ENCODE assay signal across 10 cellular contexts in genomic region chrX:154517101-154517781, GRCh38. TPM values are rescaled to one million over a fixed set of nuclear protein-coding genes. Genes with fewer than 3 reads are reported as not detected.
DNase-seq lines count a peak whose midpoint lies in the region; ATAC-seq and TF ChIP-seq lines count a peak whose summit lies in the region.
"Had no signal": no experiment of that assay in that cellular context is flagged by ENCODE, and none has a peak within 500 bp of the region (broad histone marks: within the 10 kb centered on the region; RNA-seq: fewer than 3 reads in every experiment).

No MANE protein-coding gene starts in this region.

- H3K9ac ChIP-seq in iPS-15b (ENCODE audit: low read depth, low read length), result no peak overlapping the region

- peaks cover 10% of the 10 kb centered on the region for H3K4me1 ChIP-seq in Caco-2
- peaks cover 2% of the 10 kb centered on the region for H3K4me1 ChIP-seq in iPS-15b (ENCODE audit: control insufficient read depth, insufficient read depth, low read length)
- peaks cover 0 to 24% (median 17%) of the 10 kb centered on the region in 4 donors for H3K4me1 ChIP-seq in sigmoid colon

- peaks cover 6% of the 10 kb centered on the region for H3K4me1 Mint-ChIP-seq in Caco-2 (ENCODE audit: low read depth, unreplicated experiment)
- H3K4me1 Mint-ChIP-seq in activated T-helper 2 cell treated with anti-CD3 and anti-CD28 coated beads, Interferon-gamma antibody, Interleukin-2, Interleukin-4, amounts not matched to agents 10 μg/mL and 5 μg/mL and 100 μg/mL, durations not matched to agents 14 hours and 24 hours and 36 hours (ENCODE audit: low read depth), result peaks cover 13% of the 10 kb centered on the region

- no peak for TF ChIP-seq EP300 in sigmoid colon (IDR thresholded peaks at IDR 0.05)

- ATAC-seq in GM18498 (IDR thresholded peaks at IDR 0.05; ENCODE audit: unreplicated experiment) (no peak), GM19397 (IDR thresholded peaks at IDR 0.05; ENCODE audit: unreplicated experiment) (no peak), HG03045 (IDR thresholded peaks at IDR 0.05; ENCODE audit: unreplicated experiment) (no peak)

- H3K9me3 Mint-ChIP-seq in Caco-2 (ENCODE audit: unreplicated experiment), result no peaks in the 10 kb centered on the region
- H3K9me3 Mint-ChIP-seq in activated T-helper 2 cell treated with anti-CD3 and anti-CD28 coated beads, Interferon-gamma antibody, Interleukin-2, Interleukin-4, amounts not matched to agents 10 μg/mL and 5 μg/mL and 100 μg/mL, durations not matched to agents 14 hours and 24 hours and 36 hours, result no peaks in the 10 kb centered on the region

- DNase-seq in Caco-2 (no peak), sigmoid colon (peak; percentile 71), glomerular visceral epithelial cell (ENCODE audit: extremely low spot score) (no peak)
- DNase-seq in activated T-helper 2 cell treated with anti-CD3 and anti-CD28 coated beads, Interferon-gamma antibody, Interleukin-2, Interleukin-4, amounts not matched to agents 10 μg/mL and 5 μg/mL and 100 μg/mL, durations not matched to agents 14 hours and 24 hours and 36 hours (ENCODE audit: low spot score), result no peak
- DNase-seq: T-helper 1 cell had no signal

- POLR2A ChIA-PET in Caco-2 (lab: Charles Lee), result interaction anchor here (1.3 kb wide), 1 partner anchor 10 kb away, joined by 4 read pairs; no protein-coding TSS in a partner anchor

- H3K27ac Mint-ChIP-seq in Caco-2 (ENCODE audit: unreplicated experiment), result peak overlapping the region; percentile 89
- H3K27ac Mint-ChIP-seq in activated T-helper 2 cell treated with anti-CD3 and anti-CD28 coated beads, Interferon-gamma antibody, Interleukin-2, Interleukin-4, amounts not matched to agents 10 μg/mL and 5 μg/mL and 100 μg/mL, durations not matched to agents 14 hours and 24 hours and 36 hours, result no peak overlapping the region

- H3K4me3 Mint-ChIP-seq in Caco-2 (ENCODE audit: unreplicated experiment), result peak overlapping the region; percentile 88
- peak overlapping the region; percentile 17 for H3K4me3 Mint-ChIP-seq in activated T-helper 2 cell treated with anti-CD3 and anti-CD28 coated beads, Interferon-gamma antibody, Interleukin-2, Interleukin-4, amounts not matched to agents 10 μg/mL and 5 μg/mL and 100 μg/mL, durations not matched to agents 14 hours and 24 hours and 36 hours (ENCODE audit: low read depth)

- H3K27ac ChIP-seq in sigmoid colon, result peak overlapping the region; percentile 88 to 95 (median 91)

- H3K9me3 ChIP-seq in Caco-2 (no peaks in the 10 kb centered on the region), iPS-15b (ENCODE audit: control insufficient read depth, insufficient read depth, low read length) (no peaks in the 10 kb centered on the region), sigmoid colon (no peaks in the 10 kb centered on the region)
- H3K9me3 ChIP-seq: HAP-1 had no signal

- H3K36me3 Mint-ChIP-seq in Caco-2 (ENCODE audit: insufficient read depth, unreplicated experiment), result peaks cover 10% of the 10 kb centered on the region
- peaks cover 6% of the 10 kb centered on the region for H3K36me3 Mint-ChIP-seq in activated T-helper 2 cell treated with anti-CD3 and anti-CD28 coated beads, Interferon-gamma antibody, Interleukin-2, Interleukin-4, amounts not matched to agents 10 μg/mL and 5 μg/mL and 100 μg/mL, durations not matched to agents 14 hours and 24 hours and 36 hours (ENCODE audit: low read depth)

- H3K4me3 ChIP-seq in Caco-2 (ENCODE audit: low read depth, low read length) (peak overlapping the region; percentile 35), iPS-15b (ENCODE audit: low read depth, low read length) (peak overlapping the region; percentile 78), sigmoid colon (peak overlapping the region in 3 of 4 donors; percentile 31 to 67 (median 65))

- TF ChIP-seq CTCF in Caco-2 (IDR thresholded peaks at IDR 0.05; ENCODE audit: insufficient read depth in 1 of 2, low read depth in 1 of 2, low read length in 1 of 2, severe bottlenecking in 1 of 2, unreplicated experiment in 1 of 2) (no peak), sigmoid colon (IDR thresholded peaks at IDR 0.05) (no peak)

- no peaks in the 10 kb centered on the region for H3K27me3 ChIP-seq in Caco-2 (replicated peaks; ENCODE audit: control insufficient read depth, insufficient read depth, low read length)
- no peaks in the 10 kb centered on the region for H3K27me3 ChIP-seq in iPS-15b (ENCODE audit: control insufficient read depth, insufficient read depth, low read length)
- no peaks in the 10 kb centered on the region for H3K27me3 ChIP-seq in sigmoid colon

- no peaks in the 10 kb centered on the region for H3K27me3 Mint-ChIP-seq in Caco-2 (ENCODE audit: insufficient read depth, unreplicated experiment)
- no peaks in the 10 kb centered on the region for H3K27me3 Mint-ChIP-seq in activated T-helper 2 cell treated with anti-CD3 and anti-CD28 coated beads, Interferon-gamma antibody, Interleukin-2, Interleukin-4, amounts not matched to agents 10 μg/mL and 5 μg/mL and 100 μg/mL, durations not matched to agents 14 hours and 24 hours and 36 hours (ENCODE audit: low read depth)

- CTCF ChIA-PET in Caco-2 (lab: Charles Lee), result interaction anchor here (1.0 to 1.7 kb wide), 3 partner anchors 15 to 144 kb away, joined by 3 to 5 read pairs (median 3); partner anchors contain the start of gene SLC10A3

- intact Hi-C loops in Caco-2 (cut with micrococcal nuclease; ENCODE audit: unreplicated experiment), result loop anchor here (5.0 kb wide), 1 partner anchor 40 kb away; the partner anchor contains the start of gene LAGE3
- intact Hi-C loops in activated T-helper 2 cell treated with anti-CD3 and anti-CD28 coated beads, Interferon-gamma antibody, Interleukin-2, Interleukin-4, amounts not matched to agents 10 μg/mL and 5 μg/mL and 100 μg/mL, durations not matched to agents 14 hours and 24 hours and 36 hours (cut with micrococcal nuclease), result loop anchor here (5.0 kb wide), 1 partner anchor 40 kb away; the partner anchor contains the start of gene LAGE3
- intact Hi-C loops in sigmoid colon (cut with DNase I), result loop anchor here (5.0 kb wide), 1 partner anchor 40 kb away; the partner anchor contains the start of gene LAGE3

- H3K36me3 ChIP-seq in Caco-2 (ENCODE audit: control insufficient read depth, insufficient read depth, low read length) (no peaks in the 10 kb centered on the region), iPS-15b (ENCODE audit: control insufficient read depth, insufficient read depth, low read length) (no peaks in the 10 kb centered on the region), sigmoid colon (no peaks in the 10 kb centered on the region)
- H3K36me3 ChIP-seq: HAP-1 had no signal

- no peak for TF ChIP-seq POLR2A in sigmoid colon (IDR thresholded peaks at IDR 0.05)

- BruUV-seq in Caco-2 (replicated peaks; lab: Mats Ljungman, UMichigan), result no TSS peak

- 16 to 58% methylated on average over 25 of the region's 25 CpGs for WGBS in sigmoid colon, 2 donors

RNA-seq across cellular contexts. Expression of gene FAM3A, which starts 1.2 kb away (rescaled TPM):
- 23.0 and 27.3 TPM in 2 replicates for total RNA-seq in Caco-2 (2022)
- 39.2 and 39.8 TPM in 2 replicates for total RNA-seq in activated T-helper 2 cell treated with anti-CD3 and anti-CD28 coated beads, Interferon-gamma antibody, Interleukin-2, Interleukin-4, amounts not matched to agents 10 μg/mL and 5 μg/mL and 100 μg/mL, durations not matched to agents 14 hours and 24 hours and 36 hours
- 10 to 100 TPM; 30.7 to 49.0 (median 40.6) TPM for total RNA-seq in sigmoid colon
- polyA plus RNA-seq in sigmoid colon, result 10 to 100 TPM; 49.7 to 64.9 (median 57.1) TPM

RNA-seq across cellular contexts. Expression of gene SLC10A3, which starts 26.8 kb away (rescaled TPM):
- total RNA-seq in Caco-2 (2022) (19.6 and 22.5 TPM in 2 replicates), sigmoid colon (10 to 100 TPM; 17.5 to 28.8 (median 20.7) TPM)
- total RNA-seq in activated T-helper 2 cell treated with anti-CD3 and anti-CD28 coated beads, Interferon-gamma antibody, Interleukin-2, Interleukin-4, amounts not matched to agents 10 μg/mL and 5 μg/mL and 100 μg/mL, durations not matched to agents 14 hours and 24 hours and 36 hours, result 17.5 and 18.3 TPM in 2 replicates
- 10 to 100 TPM; 12.9 to 22.6 (median 18.0) TPM for polyA plus RNA-seq in sigmoid colon

RNA-seq across cellular contexts. Expression of gene G6PD, which starts 29.4 kb away (rescaled TPM):
- total RNA-seq in Caco-2 (2022), result 83.6 and 103 TPM in 2 replicates
- 82.8 and 86.4 TPM in 2 replicates for total RNA-seq in activated T-helper 2 cell treated with anti-CD3 and anti-CD28 coated beads, Interferon-gamma antibody, Interleukin-2, Interleukin-4, amounts not matched to agents 10 μg/mL and 5 μg/mL and 100 μg/mL, durations not matched to agents 14 hours and 24 hours and 36 hours
- total RNA-seq in sigmoid colon, result 10 to 100 TPM; 15.0 to 32.1 (median 19.8) TPM
- polyA plus RNA-seq in sigmoid colon, result 10 to 100 TPM in 2 of 3 donors, 1 to 10 TPM in 1; 9.0 to 34.6 (median 17.8) TPM

RNA-seq across cellular contexts. Expression of gene IKBKG, which starts 30.2 kb away (rescaled TPM):
- total RNA-seq in Caco-2 (2022) (28.6 and 29.3 TPM in 2 replicates), sigmoid colon (10 to 100 TPM in 3 of 4 donors, 1 to 10 TPM in 1; 9.2 to 27.4 (median 13.3) TPM)
- 40.5 and 41.7 TPM in 2 replicates for total RNA-seq in activated T-helper 2 cell treated with anti-CD3 and anti-CD28 coated beads, Interferon-gamma antibody, Interleukin-2, Interleukin-4, amounts not matched to agents 10 μg/mL and 5 μg/mL and 100 μg/mL, durations not matched to agents 14 hours and 24 hours and 36 hours
- 10 to 100 TPM; 13.2 to 28.9 (median 17.8) TPM for polyA plus RNA-seq in sigmoid colon

RNA-seq across cellular contexts. Expression of gene UBL4A, which starts 30.8 kb away (rescaled TPM):
- total RNA-seq in Caco-2 (2022) (38.8 and 42.5 TPM in 2 replicates), sigmoid colon (10 to 100 TPM; 31.6 to 51.0 (median 44.1) TPM)
- 55.5 and 56.1 TPM in 2 replicates for total RNA-seq in activated T-helper 2 cell treated with anti-CD3 and anti-CD28 coated beads, Interferon-gamma antibody, Interleukin-2, Interleukin-4, amounts not matched to agents 10 μg/mL and 5 μg/mL and 100 μg/mL, durations not matched to agents 14 hours and 24 hours and 36 hours
- polyA plus RNA-seq in sigmoid colon, result 10 to 100 TPM; 36.5 to 44.4 (median 36.5) TPM
